Comparison of ENCODE assay signal across 1 cellular context in the genomic region with DNA sequence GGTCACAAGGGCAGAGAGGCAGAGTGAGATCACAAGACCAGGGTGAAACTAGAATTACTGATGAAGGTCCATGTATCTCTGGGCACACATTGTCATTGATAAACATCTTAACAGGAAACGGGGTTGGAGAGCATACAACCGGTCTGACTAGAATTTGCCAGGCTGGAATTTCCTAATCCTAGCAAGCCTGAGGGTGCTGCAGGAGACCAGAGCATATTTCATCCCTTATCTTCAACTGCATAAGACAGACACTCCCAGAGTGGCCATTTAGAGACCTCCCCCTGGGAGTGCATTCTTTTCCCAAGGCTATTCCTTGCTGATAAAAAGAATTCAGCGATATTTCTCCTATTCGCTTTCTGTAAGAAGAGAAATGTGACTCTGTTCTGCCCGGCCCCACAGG.
TF ChIP-seq lines count a peak whose summit lies in the region.

No MANE protein-coding gene starts in this region.

TF ChIP-seq in WTC11, 78 proteins besides CTCF, POLR2A, EP300 and RAD21 (continued from another document):
- TF ChIP-seq ZNF532 (CRISPR knock-in tag; IDR thresholded peaks at IDR 0.05; ENCODE audit: borderline replicate concordance): no peak
